1 cellular context compared by ENCODE assay signal in genomic region chr7:628041-628763, GRCh38.
TF ChIP-seq lines count a peak whose summit lies in the region.

No MANE protein-coding gene starts in this region.

TF ChIP-seq in GM23338, 12 proteins besides CTCF, POLR2A, EP300 and RAD21 (continued from another document):
- no peak for TF ChIP-seq REST (IDR thresholded peaks at IDR 0.05; ENCODE audit: unreplicated experiment)
- no peak for TF ChIP-seq ZNF331 (CRISPR knock-in tag; IDR thresholded peaks at IDR 0.05; ENCODE audit: low read depth)
- no peak for TF ChIP-seq JUNB (IDR thresholded peaks at IDR 0.05; ENCODE audit: unreplicated experiment)
- TF ChIP-seq ZNF462 (CRISPR knock-in tag; IDR thresholded peaks at IDR 0.05): no peak
